ENCODE assay signal across 8 cellular contexts in the genomic region with DNA sequence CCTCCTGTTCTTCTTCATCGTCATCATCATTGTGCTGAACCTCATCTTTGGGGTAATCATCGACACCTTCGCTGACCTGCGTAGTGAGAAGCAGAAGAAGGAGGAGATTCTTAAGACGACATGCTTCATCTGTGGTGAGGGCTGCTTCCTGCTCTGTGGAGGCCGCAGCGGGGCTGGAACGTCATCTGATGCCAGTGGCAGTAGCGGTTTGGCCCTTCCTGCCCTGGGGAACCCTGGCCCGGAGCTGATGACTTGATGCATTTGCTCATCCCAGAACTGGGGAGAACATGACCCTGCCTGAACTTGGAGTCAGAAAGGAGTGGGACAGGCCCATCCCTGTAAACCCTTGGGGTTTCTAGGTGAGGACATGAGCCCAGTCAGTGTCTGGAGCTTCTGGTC. TPM values are rescaled to one million over a fixed set of nuclear protein-coding genes. Genes with fewer than 3 reads are reported as not detected.
A peak's percentile ranks its signal among the peaks of the same experiment; 100 is the strongest.
DNase-seq lines count a peak whose midpoint lies in the region; ATAC-seq and TF ChIP-seq lines count a peak whose summit lies in the region.

No MANE protein-coding gene starts in this region.

- H2AK5ac ChIP-seq in H9 (ENCODE audit: insufficient read length, low read length), result no peak overlapping the region

- peak; percentile 69 for ATAC-seq in activated CD8-positive, alpha-beta T cell treated with anti-CD3 and anti-CD28 coated beads, Interleukin-2, amount 10 ng/mL, durations not matched to agents 7 days and 5 days
- no peak for ATAC-seq in HG02571 (IDR thresholded peaks at IDR 0.05; ENCODE audit: unreplicated experiment)

- H2BK5ac ChIP-seq in H9 (ENCODE audit: insufficient read length, low read length), result no peak overlapping the region

- intact Hi-C loops in prostate gland (cut with DNase I), result no loop called here

- no peaks in the 10 kb centered on the region for H3K79me1 ChIP-seq in H9 (ENCODE audit: insufficient read depth, low read depth, low read length, poor library complexity, severe bottlenecking)

- H2BK120ac ChIP-seq in H9 (ENCODE audit: low read depth, low read length, poor library complexity, severe bottlenecking), result no peak overlapping the region

- TF ChIP-seq CTCF in H9 (conservative IDR thresholded peaks at IDR 0.05), result no peak
- TF ChIP-seq CTCF in prostate gland (IDR thresholded peaks at IDR 0.05), result no peak

- no peak overlapping the region for H3K4me2 ChIP-seq in H9 (ENCODE audit: insufficient read depth, insufficient read length, low read length)

- H3K23me2 ChIP-seq in H9 (ENCODE audit: insufficient read length, low read depth, low read length, poor library complexity, severe bottlenecking), result no peaks in the 10 kb centered on the region

- no peak overlapping the region for H3K4ac ChIP-seq in H9 (ENCODE audit: low read depth, low read length)

- no peak overlapping the region for H2BK20ac ChIP-seq in H9 (ENCODE audit: low read depth, low read length, poor library complexity, severe bottlenecking)

- H4K91ac ChIP-seq in H9 (ENCODE audit: insufficient read length, low read depth, low read length), result no peak overlapping the region

- no peak overlapping the region for H2AFZ ChIP-seq in H9 (ENCODE audit: low read length)

- no peak overlapping the region for H4K5ac ChIP-seq in H9 (ENCODE audit: insufficient read length, low read depth, low read length)

- no CpG with 5 or more reads among the region's 10 CpGs for WGBS in H9 (ENCODE audit: extremely low coverage, insufficient read length, low lambda C conversion rate)
- WGBS in prostate gland, result 80% methylated on average over 10 of the region's 10 CpGs

- peaks cover 37 to 94% (median 75%) of the 10 kb centered on the region in 3 experiments; a peak in 6 of 7 replicates for H3K36me3 Mint-ChIP-seq in H9 (ENCODE audit: insufficient read depth in 1 of 3, low read depth in 3 of 3)
- peaks cover 83% of the 10 kb centered on the region for H3K36me3 Mint-ChIP-seq in activated CD8-positive, alpha-beta T cell treated with anti-CD3 and anti-CD28 coated beads, Interleukin-2, amount 10 ng/mL, durations not matched to agents 7 days and 5 days (ENCODE audit: low read depth)

- H2BK15ac ChIP-seq in H9 (ENCODE audit: low read depth, low read length), result no peak overlapping the region

- H3K27me3 ChIP-seq in H9 (ENCODE audit: insufficient read depth, low read length) (no peaks in the 10 kb centered on the region), prostate gland (replicated peaks; ENCODE audit: insufficient read depth) (no peaks in the 10 kb centered on the region)

- H3K4me1 ChIP-seq in H9 (ENCODE audit: insufficient read depth, low read length) (0 out of 2 replicates have a peak, but pooled peaks cover 3% of the 10 kb centered on the region), prostate gland (replicated peaks) (peaks cover 15% of the 10 kb centered on the region)

- no peaks in the 10 kb centered on the region for H3K79me2 ChIP-seq in H9 (ENCODE audit: insufficient read depth, low read length)

- peaks cover 0 to 13% of the 10 kb centered on the region in 2 donors for H3K36me3 ChIP-seq in prostate gland

- peaks cover 11 to 16% of the 10 kb centered on the region in 2 experiments for H3K4me1 Mint-ChIP-seq in H9
- H3K4me1 Mint-ChIP-seq in activated CD8-positive, alpha-beta T cell treated with anti-CD3 and anti-CD28 coated beads, Interleukin-2, amount 10 ng/mL, durations not matched to agents 7 days and 5 days (ENCODE audit: low read depth), result peaks cover 72% of the 10 kb centered on the region

- CTCF ChIA-PET in activated CD8-positive, alpha-beta T cell treated with anti-CD3 and anti-CD28 coated beads, Interleukin-2, amount 10 ng/mL, durations not matched to agents 7 days and 5 days (lab: Charles Lee), result interaction anchor here (1.2 to 5.3 kb wide), 4 partner anchors 16 to 106 kb away, joined by 3 to 19 read pairs (median 12); a partner anchor contains a TSS

- H3K4me3 Mint-ChIP-seq in H9, result no peak overlapping the region
- H3K4me3 Mint-ChIP-seq in activated CD8-positive, alpha-beta T cell treated with anti-CD3 and anti-CD28 coated beads, Interleukin-2, amount 10 ng/mL, durations not matched to agents 7 days and 5 days, result peak overlapping the region; percentile 48

- H3K23ac ChIP-seq in H9 (ENCODE audit: insufficient read length, low read depth, low read length), result no peak overlapping the region

- H3K9ac ChIP-seq in H9 (ENCODE audit: extremely low read depth, insufficient read length, low read length), result no peak overlapping the region

- POLR2A ChIA-PET in activated CD8-positive, alpha-beta T cell treated with anti-CD3 and anti-CD28 coated beads, Interleukin-2, amount 10 ng/mL, durations not matched to agents 7 days and 5 days (lab: Charles Lee), result interaction anchor here (0.7 to 1.0 kb wide), 2 partner anchors 72 to 113 kb away, joined by 3 read pairs; a partner anchor contains a TSS

- no peak for TF ChIP-seq POLR2A in prostate gland (IDR thresholded peaks at IDR 0.05)

- H3K27ac Mint-ChIP-seq in H9, result peak overlapping the region in 2 of 3 experiments; percentile 10 to 14; a peak in 3 of 7 replicates
- peak overlapping the region; percentile 94 for H3K27ac Mint-ChIP-seq in activated CD8-positive, alpha-beta T cell treated with anti-CD3 and anti-CD28 coated beads, Interleukin-2, amount 10 ng/mL, durations not matched to agents 7 days and 5 days

- no peak overlapping the region for H2BK12ac ChIP-seq in H9 (ENCODE audit: insufficient read length, low read depth, low read length)

- H3K27ac ChIP-seq in H9 (ENCODE audit: insufficient read length, low read depth, low read length) (no peak overlapping the region), prostate gland (no peak overlapping the region)

- H3K9me3 ChIP-seq in H9 (ENCODE audit: control insufficient read depth, low read depth, low read length) (no peaks in the 10 kb centered on the region), prostate gland (no peaks in the 10 kb centered on the region)

- H3T11ph ChIP-seq in H9 (ENCODE audit: low read length), result no peak overlapping the region

- H3K14ac ChIP-seq in H9 (ENCODE audit: insufficient read depth, low read length), result no peak overlapping the region

- H3K9me3 Mint-ChIP-seq in H9, result no peaks in the 10 kb centered on the region
- H3K9me3 Mint-ChIP-seq in activated CD8-positive, alpha-beta T cell treated with anti-CD3 and anti-CD28 coated beads, Interleukin-2, amount 10 ng/mL, durations not matched to agents 7 days and 5 days (ENCODE audit: insufficient read depth), result no peaks in the 10 kb centered on the region

- no peaks in the 10 kb centered on the region for H3K27me3 Mint-ChIP-seq in H9 (ENCODE audit: low read depth)
- H3K27me3 Mint-ChIP-seq in activated CD8-positive, alpha-beta T cell treated with anti-CD3 and anti-CD28 coated beads, Interleukin-2, amount 10 ng/mL, durations not matched to agents 7 days and 5 days (ENCODE audit: low read depth), result no peaks in the 10 kb centered on the region

- H3K56ac ChIP-seq in H9 (ENCODE audit: insufficient read length, low read depth, low read length), result no peak overlapping the region

- no peak for DNase-seq in H9
- DNase-seq in activated CD8-positive, alpha-beta T cell treated with anti-CD3 and anti-CD28 coated beads, Interleukin-2, amount 10 ng/mL, durations not matched to agents 7 days and 5 days, result peak; percentile 82
- DNase-seq in fibroblast of peridontal ligament (ENCODE audit: extremely low read depth), result peak; percentile 5
- peak; percentile 35 for DNase-seq in stimulated activated CD8-positive, alpha-beta memory T cell treated with anti-CD3 and anti-CD28 coated beads, Interleukin-4, amount 100 ng/mL, for 24 hours (ENCODE audit: low read depth)
- no peak for DNase-seq in NCI-H187 (lab: John Stamatoyannopoulos, UW)
- no peak for DNase-seq in prostate gland (ENCODE audit: low spot score)
- no peak for DNase-seq in RPMI8226

- H4K20me1 ChIP-seq in H9 (ENCODE audit: control insufficient read depth, insufficient read depth, insufficient read length), result no peaks in the 10 kb centered on the region

- no peak overlapping the region for H3K4me3 ChIP-seq in prostate gland

- H3K18ac ChIP-seq in H9 (ENCODE audit: insufficient read length, low read depth, low read length), result no peak overlapping the region

- no peak overlapping the region for H4K8ac ChIP-seq in H9 (replicated peaks; ENCODE audit: insufficient read length, low read depth, low read length)

RNA-seq across cellular contexts. Expression of a gene that starts 18.7 kb away (rescaled TPM):
- 134 and 140 TPM in 2 replicates for total RNA-seq in H9 (2021)
- 10 to 100 TPM; 88.1 to 89.6 TPM for total RNA-seq in activated CD8-positive, alpha-beta T cell treated with anti-CD3 and anti-CD28 coated beads, Interleukin-2, amount 10 ng/mL, durations not matched to agents 7 days and 5 days
- 10 to 100 TPM; 24.5 to 25.7 TPM for total RNA-seq in prostate gland

RNA-seq across cellular contexts. Expression of a gene that starts 53.9 kb away (rescaled TPM):
- total RNA-seq in H9 (2021) (0.29 and 0.46 TPM in 2 replicates), prostate gland (1 to 10 TPM; 2.5 to 3.1 TPM)
- not detected for total RNA-seq in activated CD8-positive, alpha-beta T cell treated with anti-CD3 and anti-CD28 coated beads, Interleukin-2, amount 10 ng/mL, durations not matched to agents 7 days and 5 days

Comparison
In these comparisons a context has a peak if more than half of its experiments do, and no peak if none do; other contexts are left out.
1. DNase-seq: peak in activated CD8-positive, alpha-beta T cell treated with anti-CD3 and anti-CD28 coated beads, Interleukin-2, amount 10 ng/mL, durations not matched to agents 7 days and 5 days (single experiment), fibroblast of peridontal ligament (single experiment) and stimulated activated CD8-positive, alpha-beta memory T cell treated with anti-CD3 and anti-CD28 coated beads, Interleukin-4, amount 100 ng/mL, for 24 hours (single experiment); none in H9 (single experiment), NCI-H187 (0 of 2), prostate gland (single experiment) and RPMI8226 (single experiment).